12 cellular contexts compared by ENCODE assay signal in genomic region chr7:147803625-147804024, GRCh38.
DNase-seq lines count a peak whose midpoint lies in the region; ATAC-seq and TF ChIP-seq lines count a peak whose summit lies in the region.
"Had no signal": no experiment of that assay in that cellular context is flagged by ENCODE, and none has a peak within 500 bp of the region (broad histone marks: within the 10 kb centered on the region; RNA-seq: fewer than 3 reads in every experiment).

No MANE protein-coding gene starts in this region.

- H3K4me3 ChIP-seq in body of pancreas, result no peak overlapping the region
- H3K4me3 ChIP-seq: lung, MG63, right lobe of liver, upper lobe of left lung had no signal

- H3K4me1 ChIP-seq in body of pancreas, result no peaks in the 10 kb centered on the region
- H3K4me1 ChIP-seq: right lobe of liver, upper lobe of left lung had no signal

- no peaks in the 10 kb centered on the region for H3K27me3 ChIP-seq in body of pancreas
- H3K27me3 ChIP-seq: MG63, right lobe of liver, upper lobe of left lung had no signal

- TF ChIP-seq POLR2A in body of pancreas (IDR thresholded peaks at IDR 0.05), result no peak

- no peak overlapping the region for H3K27ac ChIP-seq in body of pancreas
- H3K27ac ChIP-seq: right lobe of liver, upper lobe of left lung had no signal

- 25 to 30% methylated on average over 4 of the region's 4 CpGs for WGBS in body of pancreas, 2 donors

- no peak for ATAC-seq in GM21528 (IDR thresholded peaks at IDR 0.05; ENCODE audit: low FRiP score, unreplicated experiment)
- no peak for ATAC-seq in body of pancreas
- no peak for ATAC-seq in GM21723 (IDR thresholded peaks at IDR 0.05; ENCODE audit: unreplicated experiment)
- ATAC-seq in HG02981 (IDR thresholded peaks at IDR 0.05; ENCODE audit: unreplicated experiment), result no peak
- ATAC-seq: right lobe of liver had no signal

- intact Hi-C loops in body of pancreas (cut with DNase I), result no loop called here

- no peak for TF ChIP-seq CTCF in body of pancreas (IDR thresholded peaks at IDR 0.05)

- DNase-seq in CMK (ENCODE audit: low read depth) (peak; percentile 8), NCI-H1436 treated with DMSO at 0.1 percent for 48 hours (lab: John Stamatoyannopoulos, UW) (peak; percentile 29), NCI-H524 (lab: John Stamatoyannopoulos, UW) (peak; percentile 90 to 95), cerebellar cortex (ENCODE audit: low spot score) (peak; percentile 23), body of pancreas (no peak)
- DNase-seq: MG63, right lobe of liver, upper lobe of left lung had no signal

- H3K36me3 ChIP-seq in body of pancreas (replicated peaks in 1 of 2; ENCODE audit: insufficient read depth in 1 of 2, low read depth in 2 of 2), result no peaks in the 10 kb centered on the region
- H3K36me3 ChIP-seq: MG63, right lobe of liver, upper lobe of left lung had no signal

- no peaks in the 10 kb centered on the region for H3K9me3 ChIP-seq in body of pancreas
- H3K9me3 ChIP-seq: MG63, right lobe of liver, upper lobe of left lung had no signal

Comparison
In these comparisons a context has a peak if more than half of its experiments do, and no peak if none do; other contexts are left out.
1. DNase-seq: peak in CMK (single experiment), NCI-H1436 treated with DMSO at 0.1 percent for 48 hours (single experiment), NCI-H524 (2 of 2) and cerebellar cortex (single experiment); none in body of pancreas (0 of 4).